Comparison of ENCODE assay signal across 19 cellular contexts in the genomic region with DNA sequence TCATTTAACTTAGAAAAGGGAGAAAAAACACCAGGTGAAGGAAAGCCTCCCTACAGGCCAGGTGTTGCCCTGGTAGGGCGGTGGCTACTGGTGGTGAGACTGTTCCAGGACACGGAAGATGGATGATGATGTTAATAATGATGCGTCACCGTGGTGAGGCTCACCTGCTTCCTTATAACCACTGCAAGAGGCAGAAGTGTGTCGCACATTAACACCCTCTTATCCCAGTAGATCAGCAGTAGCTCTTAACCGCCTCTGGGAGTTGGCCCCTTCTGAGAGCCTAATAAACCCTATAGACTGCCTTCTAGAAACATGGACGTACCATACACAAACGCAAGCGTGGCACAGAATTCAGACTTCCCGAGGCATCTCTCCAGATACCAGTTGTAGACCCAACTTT. TPM values are rescaled to one million over a fixed set of nuclear protein-coding genes. Genes with fewer than 3 reads are reported as not detected.
DNase-seq lines count a peak whose midpoint lies in the region; ATAC-seq and TF ChIP-seq lines count a peak whose summit lies in the region.
"Had no signal": no experiment of that assay in that cellular context is flagged by ENCODE, and none has a peak within 500 bp of the region (broad histone marks: within the 10 kb centered on the region; RNA-seq: fewer than 3 reads in every experiment).

No MANE protein-coding gene starts in this region.

- H3K36me3 Mint-ChIP-seq in activated CD8-positive, alpha-beta T cell treated with anti-CD3 and anti-CD28 coated beads for 36 hours (ENCODE audit: low read depth), result peaks cover 26% of the 10 kb centered on the region
- peaks cover 35% of the 10 kb centered on the region for H3K36me3 Mint-ChIP-seq in activated CD8-positive, alpha-beta T cell treated with anti-CD3 and anti-CD28 coated beads, Interleukin-2, amount 10 ng/mL, durations not matched to agents 7 days and 5 days (ENCODE audit: low read depth)

- no peak for DNase-seq in activated CD8-positive, alpha-beta T cell treated with anti-CD3 and anti-CD28 coated beads for 36 hours
- DNase-seq in activated CD8-positive, alpha-beta T cell treated with anti-CD3 and anti-CD28 coated beads, Interleukin-2, amount 10 ng/mL, durations not matched to agents 7 days and 5 days, result no peak
- DNase-seq in NCI-H187 treated with DMSO at 0.1 percent for 48 hours (lab: John Stamatoyannopoulos, UW) (peak; percentile 42), epithelial cell of prostate (ENCODE audit: low read depth, low spot score) (no peak), head of caudate nucleus (no peak)
- DNase-seq in activated CD4-positive, alpha-beta T cell treated with anti-CD3 and anti-CD28 coated beads, Interleukin-2, amount 50 U/mL, for 4 hours, result no peak
- DNase-seq: GOT3; Karpas-422; NCI-H1436 treated with DMSO at 0.1 percent for 48 hours; NCI-H526 treated with DMSO at 0.1 percent for 48 hours; nucleus accumbens; stimulated activated naive CD8-positive, alpha-beta T cell treated with anti-CD3 and anti-CD28 coated beads, Interleukin-15, amount 100 ng/mL, for 72 hours; T-helper 1 cell had no signal

- H3K4me3 Mint-ChIP-seq in activated CD8-positive, alpha-beta T cell treated with anti-CD3 and anti-CD28 coated beads for 36 hours, result no peak overlapping the region
- H3K4me3 Mint-ChIP-seq in activated CD8-positive, alpha-beta T cell treated with anti-CD3 and anti-CD28 coated beads, Interleukin-2, amount 10 ng/mL, durations not matched to agents 7 days and 5 days, result no peak overlapping the region
- H3K4me3 Mint-ChIP-seq: stimulated activated naive CD8-positive, alpha-beta T cell treated with anti-CD3 and anti-CD28 coated beads, Interleukin-15, amount 100 ng/mL, for 72 hours had no signal

- no peak overlapping the region for H3K9ac ChIP-seq in parathyroid adenoma

- no peaks in the 10 kb centered on the region for H3K9me3 Mint-ChIP-seq in activated CD8-positive, alpha-beta T cell treated with anti-CD3 and anti-CD28 coated beads for 36 hours
- no peaks in the 10 kb centered on the region for H3K9me3 Mint-ChIP-seq in activated CD8-positive, alpha-beta T cell treated with anti-CD3 and anti-CD28 coated beads, Interleukin-2, amount 10 ng/mL, durations not matched to agents 7 days and 5 days (ENCODE audit: insufficient read depth)
- H3K9me3 Mint-ChIP-seq: stimulated activated naive CD8-positive, alpha-beta T cell treated with anti-CD3 and anti-CD28 coated beads, Interleukin-15, amount 100 ng/mL, for 72 hours had no signal

- H3K4me3 ChIP-seq in parathyroid adenoma (ENCODE audit: low read depth, low read length), result no peak overlapping the region
- H3K4me3 ChIP-seq: smooth muscle cell had no signal

- H3K27me3 Mint-ChIP-seq in activated CD8-positive, alpha-beta T cell treated with anti-CD3 and anti-CD28 coated beads for 36 hours, result no peaks in the 10 kb centered on the region
- no peaks in the 10 kb centered on the region for H3K27me3 Mint-ChIP-seq in activated CD8-positive, alpha-beta T cell treated with anti-CD3 and anti-CD28 coated beads, Interleukin-2, amount 10 ng/mL, durations not matched to agents 7 days and 5 days (ENCODE audit: low read depth)
- H3K27me3 Mint-ChIP-seq: stimulated activated naive CD8-positive, alpha-beta T cell treated with anti-CD3 and anti-CD28 coated beads, Interleukin-15, amount 100 ng/mL, for 72 hours had no signal

- H2AFZ ChIP-seq in parathyroid adenoma, result peak overlapping the region; percentile 12

- peaks cover 47% of the 10 kb centered on the region for H3K79me2 ChIP-seq in parathyroid adenoma

- peak overlapping the region; percentile 42 for H3K27ac ChIP-seq in epithelial cell of prostate
- H3K27ac ChIP-seq in parathyroid adenoma, result peak overlapping the region; percentile 48
- H3K27ac ChIP-seq: RWPE1 had no signal

- no peaks in the 10 kb centered on the region for H3K27me3 ChIP-seq in parathyroid adenoma (ENCODE audit: control insufficient read depth, insufficient read depth, low read length)

- H3K36me3 ChIP-seq in parathyroid adenoma (ENCODE audit: control insufficient read depth, insufficient read depth, low read length), result no peaks in the 10 kb centered on the region

- no peak for TF ChIP-seq CTCF in activated CD8-positive, alpha-beta T cell treated with anti-CD3 and anti-CD28 coated beads for 36 hours (IDR thresholded peaks at IDR 0.05)
- TF ChIP-seq CTCF in parathyroid adenoma (IDR thresholded peaks at IDR 0.05), result no peak

- no peak overlapping the region for H3K4me2 ChIP-seq in parathyroid adenoma (ENCODE audit: low read length)
- H3K4me2 ChIP-seq: smooth muscle cell had no signal

- CTCF ChIA-PET in activated CD8-positive, alpha-beta T cell treated with anti-CD3 and anti-CD28 coated beads for 36 hours (lab: Charles Lee), result no interaction called here
- CTCF ChIA-PET in activated CD8-positive, alpha-beta T cell treated with anti-CD3 and anti-CD28 coated beads, Interleukin-2, amount 10 ng/mL, durations not matched to agents 7 days and 5 days (lab: Charles Lee), result interaction anchor here (0.9 kb wide), 1 partner anchor 17 kb away, joined by 3 read pairs; no protein-coding TSS in a partner anchor

- peaks cover 34% of the 10 kb centered on the region for H3K4me1 Mint-ChIP-seq in activated CD8-positive, alpha-beta T cell treated with anti-CD3 and anti-CD28 coated beads for 36 hours (ENCODE audit: low read depth)
- H3K4me1 Mint-ChIP-seq in activated CD8-positive, alpha-beta T cell treated with anti-CD3 and anti-CD28 coated beads, Interleukin-2, amount 10 ng/mL, durations not matched to agents 7 days and 5 days (ENCODE audit: low read depth), result peaks cover 29% of the 10 kb centered on the region

- intact Hi-C loops in activated CD8-positive, alpha-beta T cell treated with anti-CD3 and anti-CD28 coated beads for 36 hours (cut with micrococcal nuclease), result no loop called here
- intact Hi-C loops in head of caudate nucleus (cut with DNase I), result no loop called here

- ATAC-seq in activated CD8-positive, alpha-beta T cell treated with anti-CD3 and anti-CD28 coated beads for 36 hours, result no peak
- no peak for ATAC-seq in activated CD8-positive, alpha-beta T cell treated with anti-CD3 and anti-CD28 coated beads, Interleukin-2, amount 10 ng/mL, durations not matched to agents 7 days and 5 days
- ATAC-seq in GM19463 (IDR thresholded peaks at IDR 0.05; ENCODE audit: unreplicated experiment), result no peak
- ATAC-seq: stimulated activated naive CD8-positive, alpha-beta T cell treated with anti-CD3 and anti-CD28 coated beads, Interleukin-15, amount 100 ng/mL, for 72 hours had no signal

- H3K9me3 ChIP-seq in parathyroid adenoma (ENCODE audit: control insufficient read depth, low read length), result no peaks in the 10 kb centered on the region

- POLR2A ChIA-PET in activated CD8-positive, alpha-beta T cell treated with anti-CD3 and anti-CD28 coated beads for 36 hours (lab: Charles Lee), result interaction anchor here (1.0 to 1.3 kb wide), 2 partner anchors 10 to 30 kb away, joined by 3 read pairs; partner anchors contain the start of gene PARN
- POLR2A ChIA-PET in activated CD8-positive, alpha-beta T cell treated with anti-CD3 and anti-CD28 coated beads, Interleukin-2, amount 10 ng/mL, durations not matched to agents 7 days and 5 days (lab: Charles Lee), result interaction anchor here (1.4 kb wide), 1 partner anchor 8 kb away, joined by 3 read pairs; no protein-coding TSS in a partner anchor

- peak overlapping the region; percentile 32 for H3K27ac Mint-ChIP-seq in activated CD8-positive, alpha-beta T cell treated with anti-CD3 and anti-CD28 coated beads for 36 hours
- H3K27ac Mint-ChIP-seq in activated CD8-positive, alpha-beta T cell treated with anti-CD3 and anti-CD28 coated beads, Interleukin-2, amount 10 ng/mL, durations not matched to agents 7 days and 5 days, result no peak overlapping the region

- peaks cover 6% of the 10 kb centered on the region for H3K4me1 ChIP-seq in parathyroid adenoma

RNA-seq across cellular contexts. Expression of gene BFAR, which starts 7.8 kb away (rescaled TPM):
- total RNA-seq in activated CD8-positive, alpha-beta T cell treated with anti-CD3 and anti-CD28 coated beads for 36 hours, result 10 to 100 TPM; 53.4 to 58.4 TPM
- total RNA-seq in activated CD8-positive, alpha-beta T cell treated with anti-CD3 and anti-CD28 coated beads, Interleukin-2, amount 10 ng/mL, durations not matched to agents 7 days and 5 days, result 10 to 100 TPM; 65.1 to 65.7 TPM

RNA-seq across cellular contexts. Expression of gene PARN, which starts 10.5 kb away (rescaled TPM):
- 10 to 100 TPM; 43.0 to 45.6 TPM for total RNA-seq in activated CD8-positive, alpha-beta T cell treated with anti-CD3 and anti-CD28 coated beads for 36 hours
- 10 to 100 TPM; 36.4 to 40.0 TPM for total RNA-seq in activated CD8-positive, alpha-beta T cell treated with anti-CD3 and anti-CD28 coated beads, Interleukin-2, amount 10 ng/mL, durations not matched to agents 7 days and 5 days

RNA-seq across cellular contexts. Expression of gene PLA2G10, which starts 53.6 kb away (rescaled TPM):
- total RNA-seq in activated CD8-positive, alpha-beta T cell treated with anti-CD3 and anti-CD28 coated beads for 36 hours, result not detected
- total RNA-seq in activated CD8-positive, alpha-beta T cell treated with anti-CD3 and anti-CD28 coated beads, Interleukin-2, amount 10 ng/mL, durations not matched to agents 7 days and 5 days, result not detected
- total RNA-seq: astrocyte, lower leg skin, smooth muscle cell had no signal
